22 cellular contexts compared by ENCODE assay signal in genomic region chr18:74430811-74431571, GRCh38. TPM values are rescaled to one million over a fixed set of nuclear protein-coding genes. Genes with fewer than 3 reads are reported as not detected.
A peak's percentile ranks its signal among the peaks of the same experiment; 100 is the strongest.
DNase-seq lines count a peak whose midpoint lies in the region; ATAC-seq and TF ChIP-seq lines count a peak whose summit lies in the region.
"Had no signal": no experiment of that assay in that cellular context is flagged by ENCODE, and none has a peak within 500 bp of the region (broad histone marks: within the 10 kb centered on the region; RNA-seq: fewer than 3 reads in every experiment).

No MANE protein-coding gene starts in this region.

- POLR2A ChIA-PET in CD4-positive, alpha-beta T cell (lab: Charles Lee) = no interaction called here

- peaks cover 6% of the 10 kb centered on the region for H3K27me3 Mint-ChIP-seq in glutamatergic neuron (ENCODE audit: unreplicated experiment)
- H3K27me3 Mint-ChIP-seq in CD4-positive, alpha-beta T cell = no peaks in the 10 kb centered on the region

- peaks cover 14% of the 10 kb centered on the region for H3K4me1 Mint-ChIP-seq in glutamatergic neuron (ENCODE audit: low read depth, unreplicated experiment)
- H3K4me1 Mint-ChIP-seq in CD4-positive, alpha-beta T cell (ENCODE audit: low read depth) = no peaks in the 10 kb centered on the region
- H3K4me1 Mint-ChIP-seq: CD4-positive, CD25-positive, alpha-beta regulatory T cell had no signal

- TF ChIP-seq CTCF in glutamatergic neuron (IDR thresholded peaks at IDR 0.05; ENCODE audit: partially characterized antibody, unreplicated experiment) = no peak
- TF ChIP-seq CTCF in CD4-positive, alpha-beta T cell (IDR thresholded peaks at IDR 0.05) = no peak

- no peaks in the 10 kb centered on the region for H3K9me3 ChIP-seq in CD4-positive, alpha-beta T cell (ENCODE audit: control insufficient read depth, low read length)
- H3K9me3 ChIP-seq: Caco-2, SJCRH30 had no signal

- peaks cover 7% of the 10 kb centered on the region for H3K9me3 Mint-ChIP-seq in glutamatergic neuron (ENCODE audit: unreplicated experiment)
- no peaks in the 10 kb centered on the region for H3K9me3 Mint-ChIP-seq in CD4-positive, alpha-beta T cell
- H3K9me3 Mint-ChIP-seq: CD4-positive, CD25-positive, alpha-beta regulatory T cell had no signal

- no peak overlapping the region for H3K27ac ChIP-seq in CD4-positive, alpha-beta T cell (ENCODE audit: low read depth, low read length)
- H3K27ac ChIP-seq: GM23248, PC-9, SJCRH30 had no signal

- no peak overlapping the region for H3K4me3 Mint-ChIP-seq in glutamatergic neuron (ENCODE audit: unreplicated experiment)
- no peak overlapping the region for H3K4me3 Mint-ChIP-seq in CD4-positive, alpha-beta T cell
- H3K4me3 Mint-ChIP-seq: CD4-positive, CD25-positive, alpha-beta regulatory T cell had no signal

- ATAC-seq in HG03460 (IDR thresholded peaks at IDR 0.05; ENCODE audit: unreplicated experiment) = no peak
- no peak for ATAC-seq in CD4-positive, alpha-beta T cell (ENCODE audit: poor library complexity)
- no peak for ATAC-seq in HG03139 (IDR thresholded peaks at IDR 0.05; ENCODE audit: unreplicated experiment)
- ATAC-seq in GM21447 (IDR thresholded peaks at IDR 0.05; ENCODE audit: unreplicated experiment) = no peak
- ATAC-seq: GM12878, HCT116 had no signal

- CTCF ChIA-PET in CD4-positive, alpha-beta T cell (lab: Charles Lee) = no interaction called here

- H3K27me3 ChIP-seq in CD4-positive, alpha-beta T cell (ENCODE audit: control insufficient read depth, insufficient read depth, low read length) = no peaks in the 10 kb centered on the region
- H3K27me3 ChIP-seq: SJCRH30 had no signal

- intact Hi-C loops in CD4-positive, alpha-beta T cell (cut with DNase I, micrococcal nuclease) = no loop called here

- peak overlapping the region; percentile 74 for H3K27ac Mint-ChIP-seq in glutamatergic neuron (ENCODE audit: unreplicated experiment)
- no peak overlapping the region for H3K27ac Mint-ChIP-seq in CD4-positive, alpha-beta T cell

- peaks cover 7% of the 10 kb centered on the region for H3K36me3 Mint-ChIP-seq in glutamatergic neuron (ENCODE audit: unreplicated experiment)
- no peaks in the 10 kb centered on the region for H3K36me3 Mint-ChIP-seq in CD4-positive, alpha-beta T cell (ENCODE audit: low read depth)
- H3K36me3 Mint-ChIP-seq: CD4-positive, CD25-positive, alpha-beta regulatory T cell had no signal

- DNase-seq in NCI-H1048 (lab: John Stamatoyannopoulos, UW) (peak; percentile 36), NCI-H69 (lab: John Stamatoyannopoulos, UW) (peak; percentile 19), glutamatergic neuron (no peak)
- no peak for DNase-seq in CD4-positive, alpha-beta T cell
- DNase-seq: AML-193; Caco-2; CD4-positive, CD25-positive, alpha-beta regulatory T cell; DMS53; EL; NCI-H1105 treated with DMSO at 0.1 percent for 48 hours; NCI-H1694; NCI-H2107; NCI-H774; PC-9; SJCRH30; T-helper 2 cell had no signal

RNA-seq across cellular contexts. Expression of gene DIPK1C, which starts 26.1 kb away (rescaled TPM):
- total RNA-seq in glutamatergic neuron (ENCODE audit: unreplicated experiment) = not detected
- total RNA-seq in CD4-positive, alpha-beta T cell = not detected
- total RNA-seq: Caco-2; CD4-positive, CD25-positive, alpha-beta regulatory T cell; GM12878; GM23248; PC-9; SJCRH30 had no signal

Comparison
In these comparisons a context has a peak if more than half of its experiments do, and no peak if none do; other contexts are left out.
1. DNase-seq: peak in NCI-H1048 (single experiment) and NCI-H69 (single experiment); none in glutamatergic neuron (single experiment) and CD4-positive, alpha-beta T cell (0 of 10).